In genomic region chr16:88024491-88025467, GRCh38 we compare ENCODE assay signal across 7 cellular contexts.
DNase-seq lines count a peak whose midpoint lies in the region; ATAC-seq and TF ChIP-seq lines count a peak whose summit lies in the region.
"Not testable (repeated sequence)": the region's sequence is repeated elsewhere in the genome, so short reads cannot be mapped to it uniquely, and the experiment has no call there.

No MANE protein-coding gene starts in this region.

- peak; percentile 82 for DNase-seq in ELR (ENCODE audit: low read depth)
- peak; percentile 78 to 84 for DNase-seq in SJSA1 (ENCODE audit: low read depth in 1 of 2, low spot score in 2 of 2)
- DNase-seq in activated naive CD8-positive, alpha-beta T cell treated with anti-CD3 and anti-CD28 coated beads for 36 hours = peak; percentile 42
- not testable (repeated sequence) for DNase-seq in esophagus muscularis mucosa (ENCODE audit: extremely low spot score)
- peak; percentile 17 for DNase-seq in kidney glomerular epithelial cell (lab: John Stamatoyannopoulos, UW)
- DNase-seq in psoas muscle = peak; percentile 67 to 72

- not testable (repeated sequence) for H3K9me3 Mint-ChIP-seq in activated naive CD8-positive, alpha-beta T cell treated with anti-CD3 and anti-CD28 coated beads for 36 hours

- peak; percentile 48 for TF ChIP-seq CTCF in LNCAP (IDR thresholded peaks at IDR 0.05)
- peak; percentile 11 to 59 (median 36) for TF ChIP-seq CTCF in esophagus muscularis mucosa (IDR thresholded peaks at IDR 0.05)
- peak; percentile 21 for TF ChIP-seq CTCF in psoas muscle (IDR thresholded peaks at IDR 0.05)

- H3K27me3 ChIP-seq in SJSA1 (replicated peaks); esophagus muscularis mucosa; psoas muscle (ENCODE audit: insufficient read depth in 3 of 3, low read length in 2 of 3): not testable (repeated sequence)

- H3K36me3 ChIP-seq in SJSA1 = not testable (repeated sequence)
- H3K36me3 ChIP-seq in esophagus muscularis mucosa (peaks cover 11 to 34% (median 26%) of the 10 kb centered on the region in 4 donors), psoas muscle (ENCODE audit: insufficient read depth in 1 of 2, low read depth in 1 of 2) (peaks cover 0 to 16% of the 10 kb centered on the region in 2 donors)

- not testable (repeated sequence) for H3K9me3 ChIP-seq in SJSA1 (replicated peaks); esophagus muscularis mucosa; psoas muscle

- not testable (repeated sequence) for H3K4me3 ChIP-seq in SJSA1, esophagus muscularis mucosa, psoas muscle

- H3K4me3 Mint-ChIP-seq in activated naive CD8-positive, alpha-beta T cell treated with anti-CD3 and anti-CD28 coated beads for 36 hours = not testable (repeated sequence)

- TF ChIP-seq POLR2A in esophagus muscularis mucosa (IDR thresholded peaks at IDR 0.05; ENCODE audit: low read depth) = not testable (repeated sequence)

- 82% methylated on average over 30 of the region's 31 CpGs for WGBS in esophagus muscularis mucosa
- 67 to 71% (median 71%) methylated on average over 31 of the region's 31 CpGs for WGBS in psoas muscle, 3 donors

- intact Hi-C loops in esophagus muscularis mucosa (cut with DNase I); psoas muscle (cut with DNase I): not testable (repeated sequence)

- peaks cover 38% of the 10 kb centered on the region for H3K4me1 ChIP-seq in SJSA1 (replicated peaks)
- peaks cover 0 to 14% (median 7%) of the 10 kb centered on the region in 4 donors for H3K4me1 ChIP-seq in esophagus muscularis mucosa
- not testable (repeated sequence) for H3K4me1 ChIP-seq in psoas muscle

- peak in 3 of 4 donors; percentile 63 to 72 (median 65) for ATAC-seq in psoas muscle

- not testable (repeated sequence) for TF ChIP-seq EP300 in esophagus muscularis mucosa (IDR thresholded peaks at IDR 0.05)

- H3K27ac ChIP-seq in SJSA1 = peak overlapping the region; percentile 64
- H3K27ac ChIP-seq in esophagus muscularis mucosa (replicated peaks in 1 of 4); psoas muscle: not testable (repeated sequence)

- H3K27ac Mint-ChIP-seq in activated naive CD8-positive, alpha-beta T cell treated with anti-CD3 and anti-CD28 coated beads for 36 hours = peak overlapping the region; percentile 38

- not testable (repeated sequence) for H3K4me1 Mint-ChIP-seq in activated naive CD8-positive, alpha-beta T cell treated with anti-CD3 and anti-CD28 coated beads for 36 hours

- not testable (repeated sequence) for H3K27me3 Mint-ChIP-seq in activated naive CD8-positive, alpha-beta T cell treated with anti-CD3 and anti-CD28 coated beads for 36 hours

- H3K36me3 Mint-ChIP-seq in activated naive CD8-positive, alpha-beta T cell treated with anti-CD3 and anti-CD28 coated beads for 36 hours = not testable (repeated sequence)
